Comparison of ENCODE assay signal across 21 cellular contexts in genomic region chr1:182377175-182377574, GRCh38. TPM values are rescaled to one million over a fixed set of nuclear protein-coding genes. Genes with fewer than 3 reads are reported as not detected.
"Had no signal": no experiment of that assay in that cellular context is flagged by ENCODE, and none has a peak within 500 bp of the region (broad histone marks: within the 10 kb centered on the region; RNA-seq: fewer than 3 reads in every experiment).

No MANE protein-coding gene starts in this region.

- H3K27ac Mint-ChIP-seq: activated naive CD8-positive, alpha-beta T cell; natural killer cell treated with Interleukin-12 subunit alpha and Interleukin-12 subunit beta and Interleukin-15 and Interleukin-18, amount 100 ng/mL, for 72 hours had no signal

- H3K27ac ChIP-seq: lower lobe of right lung, neutrophil, thyroid gland had no signal

- H3K4me1 ChIP-seq: lower lobe of right lung, thyroid gland had no signal

- H3K27me3 ChIP-seq: dorsolateral prefrontal cortex, neutrophil, thyroid gland had no signal

- H3K9me3 Mint-ChIP-seq: natural killer cell treated with Interleukin-12 subunit alpha and Interleukin-12 subunit beta and Interleukin-15 and Interleukin-18, amount 100 ng/mL, for 72 hours had no signal

- H3K27me3 Mint-ChIP-seq: activated naive CD8-positive, alpha-beta T cell had no signal

- H3K36me3 Mint-ChIP-seq: activated naive CD8-positive, alpha-beta T cell; natural killer cell treated with Interleukin-12 subunit alpha and Interleukin-12 subunit beta and Interleukin-15 and Interleukin-18, amount 100 ng/mL, for 72 hours had no signal

- DNase-seq: activated CD4-positive, alpha-beta T cell treated with anti-CD3 and anti-CD28 coated beads, Interleukin-2, amount 50 U/mL, for 4 hours; activated gamma-delta T cell; amniotic stem cell; dorsolateral prefrontal cortex; erythroblast; lower lobe of right lung; posterior cingulate gyrus; retina; stimulated activated CD4-positive, alpha-beta T cell treated with anti-CD3 and anti-CD28 coated beads, Interleukin-12 subunit alpha, Interleukin-12 subunit beta, amount 100 ng/mL, for 4 hours; stimulated activated CD4-positive, alpha-beta T cell treated with anti-CD3 and anti-CD28 coated beads, Interleukin-1b, Interleukin-23, amount 100 ng/mL, for 48 hours; stimulated activated CD8-positive, alpha-beta memory T cell treated with anti-CD3 and anti-CD28 coated beads, Interleukin-4, amount 100 ng/mL, for 48 hours; stimulated activated naive CD4-positive, alpha-beta T cell; thyroid gland had no signal

- H3K9me3 ChIP-seq: lower lobe of right lung, neutrophil, thyroid gland had no signal

- H3K4me3 ChIP-seq: dorsolateral prefrontal cortex, lower lobe of right lung, thyroid gland had no signal

- H3K4me3 Mint-ChIP-seq: activated naive CD8-positive, alpha-beta T cell; natural killer cell treated with Interleukin-12 subunit alpha and Interleukin-12 subunit beta and Interleukin-15 and Interleukin-18, amount 100 ng/mL, for 72 hours had no signal

RNA-seq across cellular contexts. Expression of gene TEDDM1, which starts 23.3 kb away (rescaled TPM):
- total RNA-seq: cardiac septum; dorsolateral prefrontal cortex; glomerular endothelial cell; lower lobe of right lung; natural killer cell treated with Interleukin-12 subunit alpha and Interleukin-12 subunit beta and Interleukin-15 and Interleukin-18, amount 100 ng/mL, for 72 hours; subcutaneous adipose tissue; T-helper 2 cell treated with Interferon-gamma antibody and Interleukin-4, amounts not matched to agents 100 ng/mL and 5 ng/mL, for 36 hours; thyroid gland; ureter had no signal
